Comparison of ENCODE assay signal across 12 cellular contexts in the genomic region with DNA sequence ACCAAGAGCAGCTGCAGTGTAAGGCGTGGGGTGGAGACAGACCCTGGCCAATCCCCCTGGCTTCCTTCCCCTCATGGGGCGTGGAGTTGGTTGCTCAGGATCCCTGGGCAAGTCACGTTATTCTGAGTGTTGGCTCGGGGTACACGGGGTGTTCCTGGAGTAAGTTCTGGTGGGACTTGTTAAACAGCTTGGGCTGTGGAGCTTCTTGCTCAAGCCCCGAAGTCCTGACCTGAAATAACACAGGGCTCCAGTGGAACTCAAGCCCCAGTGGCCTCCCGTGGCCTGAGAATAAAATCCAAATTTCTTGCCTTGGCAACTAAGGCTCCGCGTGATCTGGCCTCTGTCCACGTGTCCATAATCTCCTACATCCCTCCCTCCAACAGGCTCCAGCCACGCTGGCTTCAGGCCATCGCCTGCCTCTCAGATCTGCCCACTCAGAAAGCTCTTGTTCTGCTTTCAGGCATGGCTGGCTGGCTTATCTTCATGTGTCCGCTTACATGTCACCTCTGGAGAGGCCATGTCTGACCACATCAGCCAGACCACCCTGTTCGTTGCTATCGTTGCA. TPM values are rescaled to one million over a fixed set of nuclear protein-coding genes. Genes with fewer than 3 reads are reported as not detected.
DNase-seq lines count a peak whose midpoint lies in the region; ATAC-seq, FAIRE-seq and TF ChIP-seq lines count a peak whose summit lies in the region.
"Had no signal": no experiment of that assay in that cellular context is flagged by ENCODE, and none has a peak within 500 bp of the region (broad histone marks: within the 10 kb centered on the region; RNA-seq: fewer than 3 reads in every experiment).

No MANE protein-coding gene starts in this region.

- H3K9me3 ChIP-seq in mesenchymal stem cell (ENCODE audit: control insufficient read depth, low read length) (no peaks in the 10 kb centered on the region), thoracic aorta (no peaks in the 10 kb centered on the region)

- H3K4me1 ChIP-seq in mesenchymal stem cell (ENCODE audit: control insufficient read depth, insufficient read depth, low read depth, low read length) (no peaks in the 10 kb centered on the region), thoracic aorta (ENCODE audit: control insufficient read depth in 1 of 2, low read depth in 2 of 2) (peaks cover 4 to 11% of the 10 kb centered on the region in 2 donors)

- H2BK15ac ChIP-seq in mesenchymal stem cell (ENCODE audit: low read depth, poor library complexity, severe bottlenecking), result no peak overlapping the region

- peak; percentile 70 for DNase-seq in RPMI7951 (ENCODE audit: low read depth)
- DNase-seq in fibroblast of gingiva (ENCODE audit: low read depth), result peak; percentile 63
- no peak for DNase-seq in mesenchymal stem cell
- DNase-seq in thoracic aorta (ENCODE audit: low spot score), result peak; percentile 8
- no peak for DNase-seq in D721Med (ENCODE audit: insufficient read length, low spot score)
- DNase-seq: activated CD8-positive, alpha-beta T cell treated with anti-CD3 and anti-CD28 coated beads for 36 hours; RPMI8226 had no signal

- H4K91ac ChIP-seq in mesenchymal stem cell (ENCODE audit: low read length), result no peak overlapping the region

- H3K4me3 ChIP-seq in mesenchymal stem cell (ENCODE audit: insufficient read depth in 1 of 2, low read depth in 1 of 2, low read length in 2 of 2), result peak overlapping the region in 1 of 2 experiments; percentile 50
- H3K4me3 ChIP-seq in thoracic aorta, result peak overlapping the region; percentile 51

- H2AFZ ChIP-seq in mesenchymal stem cell (ENCODE audit: low read depth, low read length), result no peak overlapping the region

- H3K27ac ChIP-seq in mesenchymal stem cell (ENCODE audit: low read length, poor library complexity, severe bottlenecking) (no peak overlapping the region), thoracic aorta (peak overlapping the region; percentile 9 to 49)

- no peak overlapping the region for H3K23ac ChIP-seq in mesenchymal stem cell (ENCODE audit: low read length in 2 of 2)

- H2BK5ac ChIP-seq in mesenchymal stem cell (ENCODE audit: low read depth, low read length, poor library complexity, severe bottlenecking), result no peak overlapping the region

- TF ChIP-seq CTCF in thoracic aorta (IDR thresholded peaks at IDR 0.05) (no peak), D721Med (IDR thresholded peaks at IDR 0.05; ENCODE audit: insufficient read depth, missing control alignments) (no peak)

- H3K4me2 ChIP-seq in mesenchymal stem cell (ENCODE audit: low read length, poor library complexity, severe bottlenecking), result no peak overlapping the region

- H3K18ac ChIP-seq in mesenchymal stem cell (ENCODE audit: low read depth in 1 of 2, low read length in 2 of 2), result no peak overlapping the region

- no peak overlapping the region for H4K8ac ChIP-seq in mesenchymal stem cell (ENCODE audit: low read length)

- ATAC-seq in thoracic aorta (ENCODE audit: insufficient number of reproducible peaks, low FRiP score, low read depth) (peak; percentile 66), GM21786 (IDR thresholded peaks at IDR 0.05; ENCODE audit: unreplicated experiment) (no peak), HG03565 (IDR thresholded peaks at IDR 0.05; ENCODE audit: unreplicated experiment) (no peak), HG03039 (IDR thresholded peaks at IDR 0.05; ENCODE audit: unreplicated experiment) (no peak)
- ATAC-seq: activated CD8-positive, alpha-beta T cell treated with anti-CD3 and anti-CD28 coated beads for 36 hours had no signal

- H3K79me1 ChIP-seq in mesenchymal stem cell (replicated peaks; ENCODE audit: low read length, poor library complexity, severe bottlenecking), result no peaks in the 10 kb centered on the region

- H3K9ac ChIP-seq in mesenchymal stem cell (ENCODE audit: low read length), result peak overlapping the region; percentile 73

- no peak overlapping the region for H2AK5ac ChIP-seq in mesenchymal stem cell (ENCODE audit: low read length, severe bottlenecking)

- 91% methylated on average over 13 of the region's 15 CpGs for WGBS in mesenchymal stem cell

- no peak overlapping the region for H2BK12ac ChIP-seq in mesenchymal stem cell (ENCODE audit: low read length in 2 of 2)

- H3K4ac ChIP-seq in mesenchymal stem cell (ENCODE audit: low read depth in 1 of 2, low read length in 2 of 2), result no peak overlapping the region

- no peak overlapping the region for H3K14ac ChIP-seq in mesenchymal stem cell (ENCODE audit: low read length in 2 of 2)

- H3K36me3 ChIP-seq in mesenchymal stem cell (ENCODE audit: control insufficient read depth in 1 of 2, insufficient read depth in 2 of 2, low read depth in 1 of 2, low read length in 2 of 2) (no peaks in the 10 kb centered on the region), thoracic aorta (no peaks in the 10 kb centered on the region)

- no peak for FAIRE-seq in D721Med (lab: Jason Lieb, UNC)
- FAIRE-seq: colon, G401.6 had no signal

- H3K27me3 ChIP-seq in mesenchymal stem cell (ENCODE audit: control insufficient read depth in 1 of 2, insufficient read depth in 1 of 2, low read length in 2 of 2) (peaks cover 0 to 9% of the 10 kb centered on the region in 2 experiments), thoracic aorta (replicated peaks; ENCODE audit: insufficient read depth) (no peaks in the 10 kb centered on the region)

- H2BK120ac ChIP-seq in mesenchymal stem cell (ENCODE audit: low read depth, low read length), result no peak overlapping the region

RNA-seq across cellular contexts. Expression of a gene that starts 49.3 kb away (rescaled TPM):
- total RNA-seq in RPMI7951 (2014; rRNA removed; shearing (Covaris generic)), result not detected in 2 replicates
- polyA plus RNA-seq in mesenchymal stem cell (2013, experiment 1 of 2), result 0.04 TPM
- 0.01 TPM for polyA plus RNA-seq in mesenchymal stem cell (2013, experiment 2 of 2)
- total RNA-seq in thoracic aorta, result not detected
- total RNA-seq: activated CD8-positive, alpha-beta T cell treated with anti-CD3 and anti-CD28 coated beads for 36 hours had no signal

Comparison
In these comparisons a context has a peak if more than half of its experiments do, and no peak if none do; other contexts are left out.
1. DNase-seq: peak in RPMI7951 (single experiment), fibroblast of gingiva (single experiment) and thoracic aorta (single experiment); none in mesenchymal stem cell (single experiment) and D721Med (single experiment).